Comparison of ENCODE assay signal across 13 cellular contexts in genomic region chr16:58414938-58415451, GRCh38.
"Had no signal": no experiment of that assay in that cellular context is flagged by ENCODE, and none has a peak within 500 bp of the region (broad histone marks: within the 10 kb centered on the region; RNA-seq: fewer than 3 reads in every experiment).

No MANE protein-coding gene starts in this region.

- H3K36me3 ChIP-seq: stomach, thoracic aorta had no signal

- H3K27me3 ChIP-seq: stomach had no signal

- DNase-seq: activated CD4-positive, alpha-beta T cell treated with anti-CD3 and anti-CD28 coated beads, Interleukin-2, amount 50 U/mL, for 4 hours; activated gamma-delta T cell; activated naive CD8-positive, alpha-beta T cell treated with anti-CD3 and anti-CD28 coated beads for 36 hours; activated T-cell treated with anti-CD3 and anti-CD28 coated beads, Interleukin-2, amount 50 U/mL, for 4 hours; erythroblast; left colon; mesendoderm; stimulated activated CD4-positive, alpha-beta T cell treated with anti-CD3 and anti-CD28 coated beads, Interleukin-15, amount 100 ng/mL, for 24 hours; stimulated activated CD4-positive, alpha-beta T cell treated with anti-CD3 and anti-CD28 coated beads, Interleukin-4, amount 100 ng/mL, for 24 hours; stomach had no signal

- H3K36me3 Mint-ChIP-seq: activated naive CD8-positive, alpha-beta T cell treated with anti-CD3 and anti-CD28 coated beads for 36 hours had no signal

- ATAC-seq: activated CD4-positive, CD25-positive, alpha-beta regulatory T cell treated with anti-CD3 and anti-CD28 coated beads, Interleukin-2, amount 50 U/mL, for 24 hours; activated T-cell treated with anti-CD3 and anti-CD28 coated beads, Interleukin-2, amount 50 U/mL, for 4 hours; left colon had no signal

- H3K4me3 ChIP-seq: stomach, thoracic aorta had no signal

- H3K4me3 Mint-ChIP-seq: activated naive CD8-positive, alpha-beta T cell treated with anti-CD3 and anti-CD28 coated beads for 36 hours; activated T-cell treated with anti-CD3 and anti-CD28 coated beads, Interleukin-2, amount 50 U/mL, for 4 hours; T-helper 2 cell treated with Interferon-gamma antibody and Interleukin-4, amounts not matched to agents 5 μg/mL and 100 μg/mL, for 36 hours had no signal

- H3K27ac Mint-ChIP-seq: activated naive CD8-positive, alpha-beta T cell treated with anti-CD3 and anti-CD28 coated beads for 36 hours; T-helper 2 cell treated with Interferon-gamma antibody and Interleukin-4, amounts not matched to agents 5 μg/mL and 100 μg/mL, for 36 hours had no signal

- H3K9me3 Mint-ChIP-seq: activated naive CD8-positive, alpha-beta T cell treated with anti-CD3 and anti-CD28 coated beads for 36 hours; activated T-cell treated with anti-CD3 and anti-CD28 coated beads, Interleukin-2, amount 50 U/mL, for 4 hours; T-helper 2 cell treated with Interferon-gamma antibody and Interleukin-4, amounts not matched to agents 5 μg/mL and 100 μg/mL, for 36 hours had no signal

- H3K27ac ChIP-seq: stomach, thoracic aorta had no signal

- H3K9me3 ChIP-seq: stomach, thoracic aorta had no signal
